Comparison of ENCODE assay signal across 1 cellular context in the genomic region with DNA sequence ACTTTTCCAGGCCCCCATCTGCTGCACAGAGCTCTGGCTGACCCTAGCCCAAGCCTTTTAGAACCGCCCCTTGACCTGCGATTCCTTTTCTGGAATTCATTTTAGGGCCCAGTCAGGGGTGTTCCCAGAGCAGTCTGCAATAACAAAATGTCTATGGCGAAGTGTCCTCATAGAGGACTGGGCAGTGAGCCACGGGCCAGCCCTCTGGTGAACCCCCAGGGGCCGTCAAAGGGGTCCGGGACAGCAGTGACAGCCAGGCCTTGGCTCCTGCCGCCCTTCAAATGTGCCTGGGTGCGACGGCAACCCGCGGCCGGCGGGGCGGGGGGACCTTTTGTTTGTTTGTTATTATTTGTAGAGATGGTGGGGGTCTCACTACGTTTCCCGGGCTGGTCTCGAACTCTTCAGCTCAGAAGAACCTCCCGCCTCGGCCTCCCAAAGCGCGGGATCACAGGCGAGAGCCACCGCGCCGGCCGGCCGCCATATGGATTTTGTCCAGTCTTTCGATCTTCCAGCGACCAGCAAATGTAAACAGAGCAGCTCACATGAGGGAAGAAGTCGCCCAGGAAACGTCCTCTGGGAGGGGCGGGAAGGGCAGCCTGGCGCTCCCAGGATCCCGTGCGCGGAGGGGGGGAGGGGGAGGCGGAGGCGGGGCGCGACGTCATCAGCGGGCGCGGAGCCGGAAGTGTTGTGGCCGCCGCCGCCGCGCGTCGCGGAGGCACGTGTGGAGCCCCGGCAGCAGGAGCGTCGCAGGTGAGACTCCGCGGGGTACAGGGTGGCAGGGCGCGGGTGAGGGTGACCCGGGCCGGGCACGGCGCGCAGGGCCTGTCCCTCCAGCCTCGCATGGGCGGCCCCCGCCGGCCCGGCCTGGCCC.
TF ChIP-seq lines count a peak whose summit lies in the region.

A gene (plus strand): TSS at position 685 of the 871 bp plus-strand sequence. CDS start 783 bp downstream, outside the sequence.

TF ChIP-seq in WTC11, 78 proteins besides CTCF, POLR2A, EP300 and RAD21 (continued from another document):
- TF ChIP-seq, protein P1, sequence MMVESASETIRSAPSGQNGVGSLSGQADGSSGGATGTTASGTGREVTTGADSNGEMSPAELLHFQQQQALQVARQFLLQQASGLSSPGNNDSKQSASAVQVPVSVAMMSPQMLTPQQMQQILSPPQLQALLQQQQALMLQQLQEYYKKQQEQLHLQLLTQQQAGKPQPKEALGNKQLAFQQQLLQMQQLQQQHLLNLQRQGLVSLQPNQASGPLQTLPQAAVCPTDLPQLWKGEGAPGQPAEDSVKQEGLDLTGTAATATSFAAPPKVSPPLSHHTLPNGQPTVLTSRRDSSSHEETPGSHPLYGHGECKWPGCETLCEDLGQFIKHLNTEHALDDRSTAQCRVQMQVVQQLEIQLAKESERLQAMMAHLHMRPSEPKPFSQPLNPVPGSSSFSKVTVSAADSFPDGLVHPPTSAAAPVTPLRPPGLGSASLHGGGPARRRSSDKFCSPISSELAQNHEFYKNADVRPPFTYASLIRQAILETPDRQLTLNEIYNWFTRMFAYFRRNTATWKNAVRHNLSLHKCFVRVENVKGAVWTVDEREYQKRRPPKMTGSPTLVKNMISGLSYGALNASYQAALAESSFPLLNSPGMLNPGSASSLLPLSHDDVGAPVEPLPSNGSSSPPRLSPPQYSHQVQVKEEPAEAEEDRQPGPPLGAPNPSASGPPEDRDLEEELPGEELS (CRISPR knock-in tag; IDR thresholded peaks at IDR 0.05), result peak; percentile 83
- TF ChIP-seq KAT7 (CRISPR knock-in tag; IDR thresholded peaks at IDR 0.05; ENCODE audit: borderline replicate concordance) (peak; percentile 55; the same call in 1 of the 2 replicates), FOXP1 (CRISPR knock-in tag; IDR thresholded peaks at IDR 0.05; ENCODE audit: borderline replicate concordance) (peak; percentile 36; the same call in 1 of the 2 replicates), PRRX2 (CRISPR knock-in tag; IDR thresholded peaks at IDR 0.05) (no peak), CBFB (CRISPR knock-in tag; IDR thresholded peaks at IDR 0.05; ENCODE audit: low read depth) (no peak), GABPB1 (CRISPR knock-in tag; IDR thresholded peaks at IDR 0.05) (peak; percentile 65; the same call in 1 of the 2 replicates)
- TF ChIP-seq, protein P2, sequence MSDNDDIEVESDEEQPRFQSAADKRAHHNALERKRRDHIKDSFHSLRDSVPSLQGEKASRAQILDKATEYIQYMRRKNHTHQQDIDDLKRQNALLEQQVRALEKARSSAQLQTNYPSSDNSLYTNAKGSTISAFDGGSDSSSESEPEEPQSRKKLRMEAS (CRISPR knock-in tag; IDR thresholded peaks at IDR 0.05), result peak; percentile 77; the same call in 1 of the 2 replicates
- TF ChIP-seq, protein P3, sequence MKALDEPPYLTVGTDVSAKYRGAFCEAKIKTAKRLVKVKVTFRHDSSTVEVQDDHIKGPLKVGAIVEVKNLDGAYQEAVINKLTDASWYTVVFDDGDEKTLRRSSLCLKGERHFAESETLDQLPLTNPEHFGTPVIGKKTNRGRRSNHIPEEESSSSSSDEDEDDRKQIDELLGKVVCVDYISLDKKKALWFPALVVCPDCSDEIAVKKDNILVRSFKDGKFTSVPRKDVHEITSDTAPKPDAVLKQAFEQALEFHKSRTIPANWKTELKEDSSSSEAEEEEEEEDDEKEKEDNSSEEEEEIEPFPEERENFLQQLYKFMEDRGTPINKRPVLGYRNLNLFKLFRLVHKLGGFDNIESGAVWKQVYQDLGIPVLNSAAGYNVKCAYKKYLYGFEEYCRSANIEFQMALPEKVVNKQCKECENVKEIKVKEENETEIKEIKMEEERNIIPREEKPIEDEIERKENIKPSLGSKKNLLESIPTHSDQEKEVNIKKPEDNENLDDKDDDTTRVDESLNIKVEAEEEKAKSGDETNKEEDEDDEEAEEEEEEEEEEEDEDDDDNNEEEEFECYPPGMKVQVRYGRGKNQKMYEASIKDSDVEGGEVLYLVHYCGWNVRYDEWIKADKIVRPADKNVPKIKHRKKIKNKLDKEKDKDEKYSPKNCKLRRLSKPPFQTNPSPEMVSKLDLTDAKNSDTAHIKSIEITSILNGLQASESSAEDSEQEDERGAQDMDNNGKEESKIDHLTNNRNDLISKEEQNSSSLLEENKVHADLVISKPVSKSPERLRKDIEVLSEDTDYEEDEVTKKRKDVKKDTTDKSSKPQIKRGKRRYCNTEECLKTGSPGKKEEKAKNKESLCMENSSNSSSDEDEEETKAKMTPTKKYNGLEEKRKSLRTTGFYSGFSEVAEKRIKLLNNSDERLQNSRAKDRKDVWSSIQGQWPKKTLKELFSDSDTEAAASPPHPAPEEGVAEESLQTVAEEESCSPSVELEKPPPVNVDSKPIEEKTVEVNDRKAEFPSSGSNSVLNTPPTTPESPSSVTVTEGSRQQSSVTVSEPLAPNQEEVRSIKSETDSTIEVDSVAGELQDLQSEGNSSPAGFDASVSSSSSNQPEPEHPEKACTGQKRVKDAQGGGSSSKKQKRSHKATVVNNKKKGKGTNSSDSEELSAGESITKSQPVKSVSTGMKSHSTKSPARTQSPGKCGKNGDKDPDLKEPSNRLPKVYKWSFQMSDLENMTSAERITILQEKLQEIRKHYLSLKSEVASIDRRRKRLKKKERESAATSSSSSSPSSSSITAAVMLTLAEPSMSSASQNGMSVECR (CRISPR knock-in tag; IDR thresholded peaks at IDR 0.05; ENCODE audit: borderline replicate concordance), result no peak
TF ChIP-seq in WTC11: peak in this region for 10.
